Comparison of ENCODE assay signal across 8 cellular contexts in genomic region chr2:61764035-61764800, GRCh38.
DNase-seq lines count a peak whose midpoint lies in the region; ATAC-seq and TF ChIP-seq lines count a peak whose summit lies in the region.

No MANE protein-coding gene starts in this region.

- H3K9me3 Mint-ChIP-seq in activated T-cell treated with anti-CD3 and anti-CD28 coated beads, Interleukin-2, amount 50 U/mL, for 24 hours = no peaks in the 10 kb centered on the region

- H3K27ac Mint-ChIP-seq in activated T-cell treated with anti-CD3 and anti-CD28 coated beads, Interleukin-2, amount 50 U/mL, for 24 hours = peak overlapping the region; percentile 98

- peak; percentile 96 for TF ChIP-seq POLR2A in erythroblast (IDR thresholded peaks at IDR 0.05; ENCODE audit: low read length)

- peaks cover 9% of the 10 kb centered on the region for H3K79me2 ChIP-seq in PC-3 (ENCODE audit: low read length)

- CTCF ChIA-PET in PC-3 (lab: Charles Lee) = interaction anchor here (1.0 kb wide), 1 partner anchor 26 kb away, joined by 3 read pairs; no protein-coding TSS in a partner anchor

- H3K36me3 Mint-ChIP-seq in activated T-cell treated with anti-CD3 and anti-CD28 coated beads, Interleukin-2, amount 50 U/mL, for 24 hours (ENCODE audit: low read depth) = peaks cover 13% of the 10 kb centered on the region

- no peaks in the 10 kb centered on the region for H3F3A ChIP-seq in PC-3 (ENCODE audit: low read length, unreplicated experiment)

- H3K4me3 ChIP-seq in Jurkat, Clone E6-1 (ENCODE audit: low read length) = peak overlapping the region; percentile 90
- H3K4me3 ChIP-seq in PC-3 (ENCODE audit: low read length) (peak overlapping the region; percentile 95), mucosa of rectum (ENCODE audit: low read length in 2 of 2) (peak overlapping the region; percentile 92 to 96)

- peak overlapping the region; percentile 93 for H3K4me3 Mint-ChIP-seq in activated T-cell treated with anti-CD3 and anti-CD28 coated beads, Interleukin-2, amount 50 U/mL, for 24 hours

- H3K9me3 ChIP-seq in PC-3 (ENCODE audit: low read length) (no peaks in the 10 kb centered on the region), mucosa of rectum (ENCODE audit: control insufficient read depth in 2 of 2, low read length in 2 of 2) (no peaks in the 10 kb centered on the region)

- H3K4me1 ChIP-seq in PC-3 (ENCODE audit: insufficient read depth, low read length) (peaks cover 37% of the 10 kb centered on the region), mucosa of rectum (ENCODE audit: control insufficient read depth in 2 of 2, insufficient read depth in 2 of 2, low read length in 2 of 2) (peaks cover 0 to 3% of the 10 kb centered on the region in 2 donors)

- TSS peak; percentile 95 for BruUV-seq in PC-3 (replicated peaks; lab: Mats Ljungman, UMichigan)

- no peaks in the 10 kb centered on the region for H3K27me3 ChIP-seq in PC-3 (ENCODE audit: low read length)
- no peaks in the 10 kb centered on the region for H3K27me3 ChIP-seq in mucosa of rectum (ENCODE audit: control insufficient read depth in 2 of 2, insufficient read depth in 2 of 2, low read length in 2 of 2)

- DNase-seq in DMS53 (lab: John Stamatoyannopoulos, UW) (peak; percentile 99), PC-3 (peak; percentile 97), erythroblast (lab: John Stamatoyannopoulos, UW) (peak; percentile 97 to 99)
- DNase-seq in Jurkat, Clone E6-1 (ENCODE audit: low read depth, low spot score) = peak; percentile 95
- peak; percentile 97 for DNase-seq in activated T-cell treated with anti-CD3 and anti-CD28 coated beads, Interleukin-2, amount 50 U/mL, for 24 hours
- DNase-seq in stimulated activated CD8-positive, alpha-beta memory T cell treated with anti-CD3 and anti-CD28 coated beads, Interleukin-4, amount 100 ng/mL, for 4 hours (ENCODE audit: low read depth in 2 of 2, low spot score in 1 of 2) = peak; percentile 88 to 93

- peak; percentile 95 for ATAC-seq in GM21717 (IDR thresholded peaks at IDR 0.05; ENCODE audit: unreplicated experiment)
- ATAC-seq in PC-3 = peak; percentile 96

- peak overlapping the region; percentile 96 for H3K9ac ChIP-seq in PC-3 (ENCODE audit: low read length)
- H3K9ac ChIP-seq in mucosa of rectum (ENCODE audit: low read depth in 1 of 2, low read length in 2 of 2) = peak overlapping the region; percentile 93 to 94

- no peaks in the 10 kb centered on the region for H3K36me3 ChIP-seq in PC-3 (ENCODE audit: low read depth, low read length)
- no peaks in the 10 kb centered on the region for H3K36me3 ChIP-seq in mucosa of rectum (ENCODE audit: control insufficient read depth in 2 of 2, insufficient read depth in 2 of 2, low read length in 2 of 2)

- no peaks in the 10 kb centered on the region for H4K20me1 ChIP-seq in PC-3 (ENCODE audit: low read length)

- peak overlapping the region; percentile 94 for H2AFZ ChIP-seq in PC-3 (ENCODE audit: low read length)

- H3K27ac ChIP-seq in PC-3 (ENCODE audit: low read length) (peak overlapping the region; percentile 96), mucosa of rectum (ENCODE audit: low read depth in 2 of 2, low read length in 2 of 2) (peak overlapping the region; percentile 98 to 99)

- no peaks in the 10 kb centered on the region for H3K27me3 Mint-ChIP-seq in activated T-cell treated with anti-CD3 and anti-CD28 coated beads, Interleukin-2, amount 50 U/mL, for 24 hours

- H3K4me2 ChIP-seq in PC-3 (ENCODE audit: low read length) = peak overlapping the region; percentile 94

- no peaks in the 10 kb centered on the region for H3K9me2 ChIP-seq in PC-3 (replicated peaks; ENCODE audit: low read length)

- no peak for TF ChIP-seq CTCF in PC-3 (conservative IDR thresholded peaks at IDR 0.05; ENCODE audit: low read depth, low read length)

- peaks cover 33% of the 10 kb centered on the region for H3K4me1 Mint-ChIP-seq in activated T-cell treated with anti-CD3 and anti-CD28 coated beads, Interleukin-2, amount 50 U/mL, for 24 hours (ENCODE audit: low read depth)

- POLR2A ChIA-PET in PC-3 (lab: Charles Lee; ENCODE audit: unreplicated experiment) = interaction anchor here (0.6 to 1.1 kb wide), 5 partner anchors 17 to 226 kb away, joined by 3 to 6 read pairs (median 3); partner anchors contain the start of gene XPO1

- intact Hi-C loops in PC-3 (cut with micrococcal nuclease) = loop anchor here (1.0 to 10.0 kb wide), 5 partner anchors 21 to 226 kb away; partner anchors contain the start of genes FAM161A and XPO1

Comparison
In these comparisons a context has a peak if more than half of its experiments do, and no peak if none do; other contexts are left out.
1. Peak in every context shown above with its lines: DNase-seq, ATAC-seq, H3K4me3 ChIP-seq and H3K27ac ChIP-seq.